In genomic region chr20:9354579-9354978, GRCh38 we compare ENCODE assay signal across 26 cellular contexts.
"Had no signal": no experiment of that assay in that cellular context is flagged by ENCODE, and none has a peak within 500 bp of the region (broad histone marks: within the 10 kb centered on the region; RNA-seq: fewer than 3 reads in every experiment).

No MANE protein-coding gene starts in this region.

- H3K27me3 Mint-ChIP-seq: activated B cell treated with CpG ODN at 0.5 μM for 24 hours; activated CD4-positive, alpha-beta memory T cell treated with anti-CD3 and anti-CD28 coated beads for 36 hours; activated CD4-positive, alpha-beta T cell treated with anti-CD3 and anti-CD28 coated beads, Interleukin-2, amount 10 ng/mL, durations not matched to agents 7 days and 5 days; activated naive CD8-positive, alpha-beta T cell treated with anti-CD3 and anti-CD28 coated beads, Interleukin-2, amount 50 U/mL, for 24 hours; central memory CD8-positive, alpha-beta T cell; T-cell had no signal

- H3K36me3 ChIP-seq: ascending aorta had no signal

- H3K27ac Mint-ChIP-seq: activated B cell treated with CpG ODN at 0.5 μM for 24 hours; activated CD4-positive, alpha-beta memory T cell treated with anti-CD3 and anti-CD28 coated beads for 36 hours; activated CD4-positive, alpha-beta T cell treated with anti-CD3 and anti-CD28 coated beads, Interleukin-2, amount 10 ng/mL, durations not matched to agents 7 days and 5 days; activated naive CD4-positive, alpha-beta T cell treated with anti-CD3 and anti-CD28 coated beads, Interleukin-2, amount 50 U/mL, for 72 hours; activated naive CD8-positive, alpha-beta T cell treated with anti-CD3 and anti-CD28 coated beads, Interleukin-2, amount 50 U/mL, for 24 hours; T-cell had no signal

- DNase-seq: activated B cell treated with CpG ODN at 0.5 μM for 24 hours; activated CD4-positive, alpha-beta memory T cell treated with anti-CD3 and anti-CD28 coated beads for 36 hours; activated CD4-positive, alpha-beta T cell treated with anti-CD3 and anti-CD28 coated beads, Interleukin-2, amount 10 ng/mL, durations not matched to agents 7 days and 5 days; activated CD8-positive, alpha-beta memory T cell treated with anti-CD3 and anti-CD28 coated beads for 24 hours; activated effector memory CD4-positive, alpha-beta T cell treated with anti-CD3 and anti-CD28 coated beads, Interleukin-2, amount 50 U/mL, for 16 hours; activated naive CD4-positive, alpha-beta T cell treated with Interleukin-2 at 50 U/mL for 16 hours; activated naive CD8-positive, alpha-beta T cell treated with anti-CD3 and anti-CD28 coated beads, Interleukin-2, amount 50 U/mL, for 24 hours; activated T-cell treated with anti-CD3 and anti-CD28 coated beads, Interleukin-2, amount 50 U/mL, for 4 hours; amniotic stem cell; body of pancreas; Karpas-422; NCI-H1048; NCI-H187; NCI-H2171; NCI-H2227 treated with DMSO at 0.1 percent for 48 hours; NCI-H446 treated with DMSO at 0.1 percent for 48 hours; NCI-H524 treated with DMSO at 0.1 percent for 48 hours; NCI-H82; T-cell; T-helper 2 cell; T1000 had no signal

- H3K4me3 ChIP-seq: ascending aorta, body of pancreas, K562, SK-N-MC had no signal

- H3K9me3 ChIP-seq: ascending aorta, body of pancreas had no signal

- H3K36me3 Mint-ChIP-seq: activated CD4-positive, alpha-beta memory T cell treated with anti-CD3 and anti-CD28 coated beads for 36 hours; activated naive CD4-positive, alpha-beta T cell treated with anti-CD3 and anti-CD28 coated beads, Interleukin-2, amount 50 U/mL, for 72 hours; T-cell had no signal

- ATAC-seq: activated naive CD4-positive, alpha-beta T cell treated with anti-CD3 and anti-CD28 coated beads, Interleukin-2, amount 50 U/mL, for 72 hours; activated naive CD8-positive, alpha-beta T cell treated with anti-CD3 and anti-CD28 coated beads, Interleukin-2, amount 50 U/mL, for 24 hours; activated T-cell treated with anti-CD3 and anti-CD28 coated beads, Interleukin-2, amount 50 U/mL, for 4 hours; body of pancreas; K562; T-cell had no signal

- H3K4me3 Mint-ChIP-seq: activated B cell treated with CpG ODN at 0.5 μM for 24 hours; activated CD4-positive, alpha-beta memory T cell treated with anti-CD3 and anti-CD28 coated beads for 36 hours; activated CD4-positive, alpha-beta T cell treated with anti-CD3 and anti-CD28 coated beads, Interleukin-2, amount 10 ng/mL, durations not matched to agents 7 days and 5 days; activated naive CD8-positive, alpha-beta T cell treated with anti-CD3 and anti-CD28 coated beads, Interleukin-2, amount 50 U/mL, for 24 hours; activated T-cell treated with anti-CD3 and anti-CD28 coated beads, Interleukin-2, amount 50 U/mL, for 4 hours; central memory CD8-positive, alpha-beta T cell; T-cell had no signal

- H3K4me1 Mint-ChIP-seq: activated B cell treated with CpG ODN at 0.5 μM for 24 hours; activated CD4-positive, alpha-beta T cell treated with anti-CD3 and anti-CD28 coated beads, Interleukin-2, amount 10 ng/mL, durations not matched to agents 7 days and 5 days; activated naive CD8-positive, alpha-beta T cell treated with anti-CD3 and anti-CD28 coated beads, Interleukin-2, amount 50 U/mL, for 24 hours; central memory CD8-positive, alpha-beta T cell; T-cell had no signal

- H3K4me1 ChIP-seq: body of pancreas had no signal

- H3K9me3 Mint-ChIP-seq: activated B cell treated with CpG ODN at 0.5 μM for 24 hours; activated CD4-positive, alpha-beta memory T cell treated with anti-CD3 and anti-CD28 coated beads for 36 hours; activated CD4-positive, alpha-beta T cell treated with anti-CD3 and anti-CD28 coated beads, Interleukin-2, amount 10 ng/mL, durations not matched to agents 7 days and 5 days; activated naive CD4-positive, alpha-beta T cell treated with anti-CD3 and anti-CD28 coated beads, Interleukin-2, amount 50 U/mL, for 72 hours; activated naive CD8-positive, alpha-beta T cell treated with anti-CD3 and anti-CD28 coated beads, Interleukin-2, amount 50 U/mL, for 24 hours; activated T-cell treated with anti-CD3 and anti-CD28 coated beads, Interleukin-2, amount 50 U/mL, for 4 hours; central memory CD8-positive, alpha-beta T cell; T-cell had no signal

- H3K27ac ChIP-seq: ascending aorta, body of pancreas, SK-N-MC had no signal

- H3K27me3 ChIP-seq: ascending aorta, body of pancreas had no signal
